ENCODE assay signal across 21 cellular contexts in genomic region chr1:193927550-193927949, GRCh38.
"Had no signal": no experiment of that assay in that cellular context is flagged by ENCODE, and none has a peak within 500 bp of the region (broad histone marks: within the 10 kb centered on the region; RNA-seq: fewer than 3 reads in every experiment).

No MANE protein-coding gene starts in this region.

- H3K36me3 Mint-ChIP-seq: activated naive CD8-positive, alpha-beta T cell treated with anti-CD3 and anti-CD28 coated beads, Interleukin-2, amount 10 ng/mL, durations not matched to agents 7 days and 5 days; immature natural killer cell; naive B cell; neural progenitor cell had no signal

- H3K36me3 ChIP-seq: neural progenitor cell, ovary, right lobe of liver, transverse colon, vagina had no signal

- H3K27me3 Mint-ChIP-seq: activated naive CD8-positive, alpha-beta T cell treated with anti-CD3 and anti-CD28 coated beads, Interleukin-2, amount 10 ng/mL, durations not matched to agents 7 days and 5 days; naive B cell had no signal

- H3K27ac Mint-ChIP-seq: activated naive CD8-positive, alpha-beta T cell treated with anti-CD3 and anti-CD28 coated beads, Interleukin-2, amount 10 ng/mL, durations not matched to agents 7 days and 5 days; immature natural killer cell; naive B cell; neural progenitor cell had no signal

- H3K27ac ChIP-seq: neural progenitor cell, ovary, right lobe of liver, transverse colon, vagina had no signal

- H3K4me1 ChIP-seq: neural progenitor cell, transverse colon, vagina had no signal

- H3K4me3 Mint-ChIP-seq: activated naive CD8-positive, alpha-beta T cell treated with anti-CD3 and anti-CD28 coated beads, Interleukin-2, amount 10 ng/mL, durations not matched to agents 7 days and 5 days; immature natural killer cell; naive B cell; neural progenitor cell had no signal

- DNase-seq: activated CD4-positive, CD25-positive, alpha-beta regulatory T cell treated with anti-CD3 and anti-CD28 coated beads, Interleukin-2, amount 50 U/mL, for 72 hours; activated naive CD4-positive, alpha-beta T cell; activated naive CD8-positive, alpha-beta T cell treated with anti-CD3 and anti-CD28 coated beads, Interleukin-2, amount 10 ng/mL, durations not matched to agents 7 days and 5 days; activated T-cell treated with anti-CD3 and anti-CD28 coated beads for 4 hours; anterior cingulate cortex; cortex of kidney; effector CD4-positive, alpha-beta T cell; foreskin fibroblast; glutamatergic neuron; immature natural killer cell; naive B cell; ovary; right lobe of liver; stimulated activated CD4-positive, alpha-beta T cell treated with anti-CD3 and anti-CD28 coated beads, Interleukin-4, amount 100 ng/mL, for 4 hours; stimulated activated CD8-positive, alpha-beta memory T cell treated with anti-CD3 and anti-CD28 coated beads, Interleukin-4, amount 100 ng/mL, for 48 hours; stimulated activated naive CD4-positive, alpha-beta T cell treated with Interleukin-2 at 50 U/mL for 16 hours; transverse colon had no signal

- H3K4me2 ChIP-seq: neural progenitor cell, smooth muscle cell had no signal

- H3K4me3 ChIP-seq: lung, neural progenitor cell, ovary, right lobe of liver, smooth muscle cell, transverse colon, vagina had no signal

- H2AFZ ChIP-seq: neural progenitor cell had no signal

- H3K4me1 Mint-ChIP-seq: activated naive CD8-positive, alpha-beta T cell treated with anti-CD3 and anti-CD28 coated beads, Interleukin-2, amount 10 ng/mL, durations not matched to agents 7 days and 5 days; immature natural killer cell; naive B cell; neural progenitor cell had no signal

- ATAC-seq: right lobe of liver had no signal

- H3K27me3 ChIP-seq: neural progenitor cell, ovary, right lobe of liver, transverse colon, vagina had no signal
